ENCODE assay signal across 12 cellular contexts in genomic region chr15:90230610-90231009, GRCh38. TPM values are rescaled to one million over a fixed set of nuclear protein-coding genes. Genes with fewer than 3 reads are reported as not detected.
DNase-seq lines count a peak whose midpoint lies in the region; ATAC-seq, FAIRE-seq and TF ChIP-seq lines count a peak whose summit lies in the region.
"Had no signal": no experiment of that assay in that cellular context is flagged by ENCODE, and none has a peak within 500 bp of the region (broad histone marks: within the 10 kb centered on the region; RNA-seq: fewer than 3 reads in every experiment).

No MANE protein-coding gene starts in this region.

- POLR2A ChIA-PET in activated CD8-positive, alpha-beta T cell treated with anti-CD3 and anti-CD28 coated beads, Interleukin-2, amount 10 ng/mL, durations not matched to agents 7 days and 5 days (lab: Charles Lee), result interaction anchor here (0.7 to 4.7 kb wide), 5 partner anchors 9 to 128 kb away, joined by 3 to 35 read pairs (median 3); partner anchors contain the start of genes IDH2 and NGRN
- POLR2A ChIA-PET in HepG2 (lab: Yijun Ruan, JAX), result interaction anchor here (0.6 kb wide), 1 partner anchor 18 kb away, joined by 3 read pairs; no protein-coding TSS in a partner anchor

- no peaks in the 10 kb centered on the region for H4K20me1 ChIP-seq in HepG2 (ENCODE audit: insufficient read depth, low read length)

- WGBS in HepG2 (ENCODE audit: low lambda C conversion rate), result 91% methylated on average over 6 of the region's 8 CpGs

- H3K9me3 Mint-ChIP-seq in activated T-cell treated with anti-CD3 and anti-CD28 coated beads, Interleukin-2, amount 50 U/mL, for 24 hours, result no peaks in the 10 kb centered on the region
- H3K9me3 Mint-ChIP-seq in activated CD8-positive, alpha-beta T cell treated with anti-CD3 and anti-CD28 coated beads, Interleukin-2, amount 10 ng/mL, durations not matched to agents 7 days and 5 days (ENCODE audit: insufficient read depth), result no peaks in the 10 kb centered on the region

- H3K27ac ChIP-seq in HepG2 (ENCODE audit: extremely low read length, insufficient read depth, low read length) (no peak overlapping the region), stomach smooth muscle (ENCODE audit: low read length) (peak overlapping the region; percentile 76), WERI-Rb-1 (no peak overlapping the region; the same call in 1 of the 2 replicates)

- TF ChIP-seq RAD21 in HepG2 (CRISPR knock-in tag; IDR thresholded peaks at IDR 0.05), result no peak

- peaks cover 48% of the 10 kb centered on the region for H3K4me1 Mint-ChIP-seq in activated T-cell treated with anti-CD3 and anti-CD28 coated beads, Interleukin-2, amount 50 U/mL, for 24 hours (ENCODE audit: low read depth)
- peaks cover 50% of the 10 kb centered on the region for H3K4me1 Mint-ChIP-seq in activated CD8-positive, alpha-beta T cell treated with anti-CD3 and anti-CD28 coated beads, Interleukin-2, amount 10 ng/mL, durations not matched to agents 7 days and 5 days (ENCODE audit: low read depth)

- H3K9me3 ChIP-seq in HepG2 (ENCODE audit: low read length) (no peaks in the 10 kb centered on the region), stomach smooth muscle (ENCODE audit: control insufficient read depth in 2 of 2, low read length in 2 of 2) (no peaks in the 10 kb centered on the region), WERI-Rb-1 (ENCODE audit: severe bottlenecking) (no peaks in the 10 kb centered on the region)

- H3K36me3 ChIP-seq in HepG2 (replicated peaks in 1 of 2; ENCODE audit: control insufficient read depth in 1 of 2, insufficient read depth in 2 of 2, low read length in 2 of 2) (peaks cover 12 to 42% of the 10 kb centered on the region in 2 experiments), stomach smooth muscle (ENCODE audit: control insufficient read depth in 2 of 2, insufficient read depth in 2 of 2, low read length in 2 of 2) (peaks cover 34 to 41% of the 10 kb centered on the region in 2 donors), WERI-Rb-1 (peaks cover 56% of the 10 kb centered on the region)

- H3K27me3 ChIP-seq in HepG2 (ENCODE audit: control insufficient read depth in 1 of 2, insufficient read depth in 2 of 2, low read length in 2 of 2), result no peaks in the 10 kb centered on the region; a peak in 1 of 5 replicates
- no peaks in the 10 kb centered on the region for H3K27me3 ChIP-seq in stomach smooth muscle (ENCODE audit: control insufficient read depth in 1 of 2, insufficient read depth in 2 of 2, low read length in 2 of 2)
- H3K27me3 ChIP-seq in WERI-Rb-1 (ENCODE audit: insufficient read depth, low read depth, severe bottlenecking), result no peaks in the 10 kb centered on the region

- H3K4me2 ChIP-seq in HepG2 (ENCODE audit: low read depth, low read length), result no peak overlapping the region

- peak overlapping the region; percentile 94 for H3K4me3 Mint-ChIP-seq in activated T-cell treated with anti-CD3 and anti-CD28 coated beads, Interleukin-2, amount 50 U/mL, for 24 hours
- peak overlapping the region; percentile 92 for H3K4me3 Mint-ChIP-seq in activated CD8-positive, alpha-beta T cell treated with anti-CD3 and anti-CD28 coated beads, Interleukin-2, amount 10 ng/mL, durations not matched to agents 7 days and 5 days

- ATAC-seq in activated CD8-positive, alpha-beta T cell treated with anti-CD3 and anti-CD28 coated beads, Interleukin-2, amount 10 ng/mL, durations not matched to agents 7 days and 5 days, result no peak
- ATAC-seq in HepG2 (no peak), GM21528 (IDR thresholded peaks at IDR 0.05; ENCODE audit: low FRiP score, unreplicated experiment) (no peak)

- in situ Hi-C loops in HepG2 (cut with HindIII; ENCODE audit: extremely low pct_ligation_motif_present, low pct_unique_long_range_greater_than_20kb), result no loop called here

- no peak overlapping the region for H3K9ac ChIP-seq in HepG2 (ENCODE audit: insufficient read depth, low read depth, low read length)
- H3K9ac ChIP-seq in stomach smooth muscle (ENCODE audit: low read length in 2 of 2), result peak overlapping the region in 1 of 2 donors; percentile 13

- DNase-seq in activated T-cell treated with anti-CD3 and anti-CD28 coated beads, Interleukin-2, amount 50 U/mL, for 24 hours, result no peak
- no peak for DNase-seq in activated T-cell treated with anti-CD3 and anti-CD28 coated beads, Interleukin-2, amount 50 U/mL, for 1 hour
- DNase-seq in activated CD8-positive, alpha-beta T cell treated with anti-CD3 and anti-CD28 coated beads, Interleukin-2, amount 10 ng/mL, durations not matched to agents 7 days and 5 days, result no peak
- no peak for DNase-seq in HepG2 (ENCODE audit: low spot score)
- no peak for DNase-seq in WERI-Rb-1
- no peak for DNase-seq in stimulated activated CD4-positive, alpha-beta T cell treated with anti-CD3 and anti-CD28 coated beads, Interleukin-2, amount 100 ng/mL, for 48 hours
- DNase-seq: NCI-H1436 treated with DMSO at 0.1 percent for 48 hours had no signal

- H3K4me1 ChIP-seq in HepG2 (ENCODE audit: insufficient read depth, low read length) (peaks cover 28% of the 10 kb centered on the region), stomach smooth muscle (ENCODE audit: control insufficient read depth, insufficient read depth, low read length) (peaks cover 63% of the 10 kb centered on the region)

- no TSS peak for BruUV-seq in HepG2 (replicated peaks; lab: Mats Ljungman, UMichigan)

- intact Hi-C loops in HepG2 (cut with micrococcal nuclease; ENCODE audit: unreplicated experiment), result loop anchor here (5.0 kb wide), 1 partner anchor 37 kb away; the partner anchor contains the start of gene NGRN

- no peak for FAIRE-seq in HepG2 (lab: Jason Lieb, UNC)
- FAIRE-seq: bronchial epithelial cell, frontal cortex had no signal

- H3K79me2 ChIP-seq in HepG2 (ENCODE audit: insufficient read depth, low read length), result peaks cover 8% of the 10 kb centered on the region

- CTCF ChIA-PET in activated CD8-positive, alpha-beta T cell treated with anti-CD3 and anti-CD28 coated beads, Interleukin-2, amount 10 ng/mL, durations not matched to agents 7 days and 5 days (lab: Charles Lee), result interaction anchor here (0.9 to 4.0 kb wide), 7 partner anchors 9 to 89 kb away, joined by 3 to 21 read pairs (median 8); partner anchors contain the start of gene SEMA4B
- CTCF ChIA-PET in HepG2 (lab: Yijun Ruan, JAX; ENCODE audit: low intra/inter-chr PET ratio, low total read pairs), result no interaction called here

- TF ChIP-seq EP300 in HepG2 (IDR thresholded peaks at IDR 0.05; ENCODE audit: low read depth in 2 of 2, low read length in 2 of 2) (no peak), HepG2 (CRISPR knock-in tag; IDR thresholded peaks at IDR 0.05; ENCODE audit: borderline replicate concordance) (no peak)

- H2AFZ ChIP-seq in HepG2 (ENCODE audit: low read length), result no peak overlapping the region

- TF ChIP-seq POLR2A in HepG2 (IDR thresholded peaks at IDR 0.05; ENCODE audit: insufficient read depth in 1 of 2, low read depth in 2 of 2, low read length in 2 of 2), result no peak

- H3K27ac Mint-ChIP-seq in activated T-cell treated with anti-CD3 and anti-CD28 coated beads, Interleukin-2, amount 50 U/mL, for 24 hours, result peak overlapping the region; percentile 97
- peak overlapping the region; percentile 93 for H3K27ac Mint-ChIP-seq in activated CD8-positive, alpha-beta T cell treated with anti-CD3 and anti-CD28 coated beads, Interleukin-2, amount 10 ng/mL, durations not matched to agents 7 days and 5 days

- no peaks in the 10 kb centered on the region for H3K27me3 Mint-ChIP-seq in activated T-cell treated with anti-CD3 and anti-CD28 coated beads, Interleukin-2, amount 50 U/mL, for 24 hours
- H3K27me3 Mint-ChIP-seq in activated CD8-positive, alpha-beta T cell treated with anti-CD3 and anti-CD28 coated beads, Interleukin-2, amount 10 ng/mL, durations not matched to agents 7 days and 5 days (ENCODE audit: low read depth), result no peaks in the 10 kb centered on the region

- H3K4me3 ChIP-seq in HepG2 (replicated peaks in 1 of 3; ENCODE audit: insufficient read depth in 1 of 3, low read depth in 2 of 3, low read length in 3 of 3) (no peak overlapping the region), stomach smooth muscle (ENCODE audit: low read length in 2 of 2) (no peak overlapping the region), WERI-Rb-1 (ENCODE audit: low read depth, low read length) (no peak overlapping the region)

- no peak for TF ChIP-seq CTCF in HepG2 (CRISPR knock-in tag; IDR thresholded peaks at IDR 0.05)
- TF ChIP-seq CTCF in WERI-Rb-1 (IDR thresholded peaks at IDR 0.05; ENCODE audit: low read depth, low read length), result no peak

- H3K36me3 Mint-ChIP-seq in activated T-cell treated with anti-CD3 and anti-CD28 coated beads, Interleukin-2, amount 50 U/mL, for 24 hours (ENCODE audit: low read depth), result peaks cover 69% of the 10 kb centered on the region
- peaks cover 31% of the 10 kb centered on the region for H3K36me3 Mint-ChIP-seq in activated CD8-positive, alpha-beta T cell treated with anti-CD3 and anti-CD28 coated beads, Interleukin-2, amount 10 ng/mL, durations not matched to agents 7 days and 5 days (ENCODE audit: low read depth)

RNA-seq across cellular contexts. Expression of gene CIB1, which starts 3.1 kb away (rescaled TPM):
- 100 to 1,000 TPM in 1 of 2 experiments, 10 to 100 TPM in 1; 92.4 to 102 TPM for total RNA-seq in activated CD8-positive, alpha-beta T cell treated with anti-CD3 and anti-CD28 coated beads, Interleukin-2, amount 10 ng/mL, durations not matched to agents 7 days and 5 days
- 38.7 and 52.4 TPM in 2 replicates for total RNA-seq in HepG2 (2016; rRNA removed; fragmentation: Illumina TruSeq; extraction: Trizol)
- 18.8 and 20.6 TPM in 2 replicates for total RNA-seq in HepG2 (2016; cell fraction: cytosol; rRNA removed; fragmentation: Illumina TruSeq; extraction: Trizol; ENCODE audit: low read depth)
- total RNA-seq in HepG2 (2016; cell fraction: insoluble cytoplasmic fraction; rRNA removed; fragmentation: Illumina TruSeq; extraction: Trizol), result 43.1 and 52.3 TPM in 2 replicates
- total RNA-seq in HepG2 (2016; cell fraction: membrane; rRNA removed; fragmentation: Illumina TruSeq; extraction: Trizol), result 30.4 and 35.8 TPM in 2 replicates
- 22.1 and 24.2 TPM in 2 replicates for total RNA-seq in HepG2 (2016; cell fraction: nucleus; rRNA removed; fragmentation: Illumina TruSeq; extraction: Trizol)
- 72.7 and 73.6 TPM in 2 replicates for polyA plus RNA-seq in HepG2 (2011; rRNA removed)
- polyA plus RNA-seq in HepG2 (2011; cell fraction: cytosol; rRNA removed), result 50.7 and 83.9 TPM in 2 replicates
- polyA plus RNA-seq in HepG2 (2011; cell fraction: nucleus; rRNA removed), result 47.6 and 49.0 TPM in 2 replicates
- 22.9 and 33.8 TPM in 2 replicates for polyA plus RNA-seq in HepG2 (2012)
- 38.0 and 44.9 TPM in 2 replicates for polyA plus RNA-seq in HepG2 (2016; cell fraction: cytosol; fragmentation: Illumina TruSeq; extraction: Trizol; ENCODE audit: low read depth)
- 88.2 and 89.6 TPM in 2 replicates for polyA plus RNA-seq in HepG2 (2016; cell fraction: insoluble cytoplasmic fraction; fragmentation: Illumina TruSeq; extraction: Trizol; ENCODE audit: low read depth)
- 44.3 and 53.1 TPM in 2 replicates for polyA plus RNA-seq in HepG2 (2016; cell fraction: membrane; fragmentation: Illumina TruSeq; extraction: Trizol; ENCODE audit: low read depth)
- 71.0 and 73.3 TPM in 2 replicates for polyA plus RNA-seq in HepG2 (2016; cell fraction: nucleus; fragmentation: Illumina TruSeq; extraction: Trizol; ENCODE audit: insufficient read depth, low read depth)
- polyA minus RNA-seq in HepG2 (2011; rRNA and poly(A)+ RNA removed; ENCODE audit: low replicate concordance), result 45.8 and 91.0 TPM in 2 replicates
- polyA minus RNA-seq in HepG2 (2011; cell fraction: cytosol; rRNA and poly(A)+ RNA removed), result 10.3 and 12.9 TPM in 2 replicates
- 5.7 TPM in 2 replicates for polyA minus RNA-seq in HepG2 (2011; cell fraction: nucleus; rRNA and poly(A)+ RNA removed)

RNA-seq across cellular contexts. Expression of gene GDPGP1, which starts 3.4 kb away (rescaled TPM):
- total RNA-seq in activated CD8-positive, alpha-beta T cell treated with anti-CD3 and anti-CD28 coated beads, Interleukin-2, amount 10 ng/mL, durations not matched to agents 7 days and 5 days, result 10 to 100 TPM; 10.0 to 12.1 TPM
- total RNA-seq in HepG2 (2016; rRNA removed; fragmentation: Illumina TruSeq; extraction: Trizol), result 4.3 and 5.0 TPM in 2 replicates
- total RNA-seq in HepG2 (2016; cell fraction: cytosol; rRNA removed; fragmentation: Illumina TruSeq; extraction: Trizol; ENCODE audit: low read depth), result 1.2 TPM in 2 replicates
- total RNA-seq in HepG2 (2016; cell fraction: insoluble cytoplasmic fraction; rRNA removed; fragmentation: Illumina TruSeq; extraction: Trizol), result 5.0 and 6.6 TPM in 2 replicates
- 2.4 and 2.8 TPM in 2 replicates for total RNA-seq in HepG2 (2016; cell fraction: membrane; rRNA removed; fragmentation: Illumina TruSeq; extraction: Trizol)
- total RNA-seq in HepG2 (2016; cell fraction: nucleus; rRNA removed; fragmentation: Illumina TruSeq; extraction: Trizol), result 4.7 and 4.8 TPM in 2 replicates
- 1.5 and 2.2 TPM in 2 replicates for polyA plus RNA-seq in HepG2 (2011; rRNA removed)
- 0.83 and 1.3 TPM in 2 replicates for polyA plus RNA-seq in HepG2 (2011; cell fraction: cytosol; rRNA removed)
- polyA plus RNA-seq in HepG2 (2011; cell fraction: nucleus; rRNA removed), result 6.5 and 7.4 TPM in 2 replicates
- polyA plus RNA-seq in HepG2 (2012), result 0.84 and 1.2 TPM in 2 replicates
- 0.17 and 0.42 TPM in 2 replicates for polyA plus RNA-seq in HepG2 (2016; cell fraction: cytosol; fragmentation: Illumina TruSeq; extraction: Trizol; ENCODE audit: low read depth)
- polyA plus RNA-seq in HepG2 (2016; cell fraction: insoluble cytoplasmic fraction; fragmentation: Illumina TruSeq; extraction: Trizol; ENCODE audit: low read depth), result 2.4 and 3.1 TPM in 2 replicates
- 0.72 and 0.86 TPM in 2 replicates for polyA plus RNA-seq in HepG2 (2016; cell fraction: membrane; fragmentation: Illumina TruSeq; extraction: Trizol; ENCODE audit: low read depth)
- polyA plus RNA-seq in HepG2 (2016; cell fraction: nucleus; fragmentation: Illumina TruSeq; extraction: Trizol; ENCODE audit: insufficient read depth, low read depth), result 2.7 and 3.3 TPM in 2 replicates
- polyA minus RNA-seq in HepG2 (2011; rRNA and poly(A)+ RNA removed; ENCODE audit: low replicate concordance), result 18.9 and 23.4 TPM in 2 replicates
- 1.2 and 3.0 TPM in 2 replicates for polyA minus RNA-seq in HepG2 (2011; cell fraction: cytosol; rRNA and poly(A)+ RNA removed)
- polyA minus RNA-seq in HepG2 (2011; cell fraction: nucleus; rRNA and poly(A)+ RNA removed), result 12.5 and 15.4 TPM in 2 replicates

RNA-seq across cellular contexts. Expression of gene TTLL13, which starts 18.7 kb away (rescaled TPM):
- 1 to 10 TPM in 1 of 2 experiments, not detected in 1; 1.3 TPM for total RNA-seq in activated CD8-positive, alpha-beta T cell treated with anti-CD3 and anti-CD28 coated beads, Interleukin-2, amount 10 ng/mL, durations not matched to agents 7 days and 5 days
- total RNA-seq in HepG2 (2016; rRNA removed; fragmentation: Illumina TruSeq; extraction: Trizol), result 0.29 TPM in 1 of 2 replicates, not detected in the other
- 0.09 TPM in 1 of 2 replicates, not detected in the other for total RNA-seq in HepG2 (2016; cell fraction: cytosol; rRNA removed; fragmentation: Illumina TruSeq; extraction: Trizol; ENCODE audit: low read depth)
- 0.11 TPM in 1 of 2 replicates, not detected in the other for total RNA-seq in HepG2 (2016; cell fraction: insoluble cytoplasmic fraction; rRNA removed; fragmentation: Illumina TruSeq; extraction: Trizol)
- 0.21 TPM in 1 of 2 replicates, not detected in the other for total RNA-seq in HepG2 (2016; cell fraction: membrane; rRNA removed; fragmentation: Illumina TruSeq; extraction: Trizol)
- total RNA-seq in HepG2 (2016; cell fraction: nucleus; rRNA removed; fragmentation: Illumina TruSeq; extraction: Trizol), result 0.25 TPM in 1 of 2 replicates, not detected in the other
- polyA plus RNA-seq in HepG2 (2011; rRNA removed), result 0.07 and 0.08 TPM in 2 replicates
- 0.04 and 0.14 TPM in 2 replicates for polyA plus RNA-seq in HepG2 (2011; cell fraction: cytosol; rRNA removed)
- 0.21 and 0.51 TPM in 2 replicates for polyA plus RNA-seq in HepG2 (2011; cell fraction: nucleus; rRNA removed)
- polyA plus RNA-seq in HepG2 (2012), result not detected in 2 replicates
- polyA plus RNA-seq in HepG2 (2016; cell fraction: cytosol; fragmentation: Illumina TruSeq; extraction: Trizol; ENCODE audit: low read depth), result not detected in 2 replicates
- polyA plus RNA-seq in HepG2 (2016; cell fraction: insoluble cytoplasmic fraction; fragmentation: Illumina TruSeq; extraction: Trizol; ENCODE audit: low read depth), result not detected in 2 replicates
- polyA plus RNA-seq in HepG2 (2016; cell fraction: membrane; fragmentation: Illumina TruSeq; extraction: Trizol; ENCODE audit: low read depth), result 0.09 TPM in 1 of 2 replicates, not detected in the other
- polyA plus RNA-seq in HepG2 (2016; cell fraction: nucleus; fragmentation: Illumina TruSeq; extraction: Trizol; ENCODE audit: insufficient read depth, low read depth), result 0.28 TPM in 1 of 2 replicates, not detected in the other
- polyA minus RNA-seq in HepG2 (2011; rRNA and poly(A)+ RNA removed; ENCODE audit: low replicate concordance), result not detected in 2 replicates
- not detected in 2 replicates for polyA minus RNA-seq in HepG2 (2011; cell fraction: cytosol; rRNA and poly(A)+ RNA removed)
- 0.26 TPM in 1 of 2 replicates, not detected in the other for polyA minus RNA-seq in HepG2 (2011; cell fraction: nucleus; rRNA and poly(A)+ RNA removed)
- total RNA-seq: mesenteric fat pad had no signal

RNA-seq across cellular contexts. Expression of gene SEMA4B, which starts 29.5 kb away (rescaled TPM):
- 10 to 100 TPM in 1 of 2 experiments, 1 to 10 TPM in 1; 8.6 to 11.2 TPM for total RNA-seq in activated CD8-positive, alpha-beta T cell treated with anti-CD3 and anti-CD28 coated beads, Interleukin-2, amount 10 ng/mL, durations not matched to agents 7 days and 5 days
- 1.3 and 2.1 TPM in 2 replicates for total RNA-seq in HepG2 (2016; rRNA removed; fragmentation: Illumina TruSeq; extraction: Trizol)
- 2.8 and 3.6 TPM in 2 replicates for total RNA-seq in HepG2 (2016; cell fraction: cytosol; rRNA removed; fragmentation: Illumina TruSeq; extraction: Trizol; ENCODE audit: low read depth)
- 1.8 and 2.7 TPM in 2 replicates for total RNA-seq in HepG2 (2016; cell fraction: insoluble cytoplasmic fraction; rRNA removed; fragmentation: Illumina TruSeq; extraction: Trizol)
- 1.5 and 1.8 TPM in 2 replicates for total RNA-seq in HepG2 (2016; cell fraction: membrane; rRNA removed; fragmentation: Illumina TruSeq; extraction: Trizol)
- total RNA-seq in HepG2 (2016; cell fraction: nucleus; rRNA removed; fragmentation: Illumina TruSeq; extraction: Trizol), result 4.4 and 5.3 TPM in 2 replicates
- 17.0 and 31.8 TPM in 2 replicates for polyA plus RNA-seq in HepG2 (2011; rRNA removed)
- polyA plus RNA-seq in HepG2 (2011; cell fraction: cytosol; rRNA removed), result 11.3 and 13.8 TPM in 2 replicates
- polyA plus RNA-seq in HepG2 (2011; cell fraction: nucleus; rRNA removed), result 63.8 and 71.1 TPM in 2 replicates
- polyA plus RNA-seq in HepG2 (2012), result 11.2 and 22.4 TPM in 2 replicates
- 0.40 and 0.47 TPM in 2 replicates for polyA plus RNA-seq in HepG2 (2016; cell fraction: cytosol; fragmentation: Illumina TruSeq; extraction: Trizol; ENCODE audit: low read depth)
- 2.0 and 2.2 TPM in 2 replicates for polyA plus RNA-seq in HepG2 (2016; cell fraction: insoluble cytoplasmic fraction; fragmentation: Illumina TruSeq; extraction: Trizol; ENCODE audit: low read depth)
- 0.70 and 1.2 TPM in 2 replicates for polyA plus RNA-seq in HepG2 (2016; cell fraction: membrane; fragmentation: Illumina TruSeq; extraction: Trizol; ENCODE audit: low read depth)
- 14.4 and 14.8 TPM in 2 replicates for polyA plus RNA-seq in HepG2 (2016; cell fraction: nucleus; fragmentation: Illumina TruSeq; extraction: Trizol; ENCODE audit: insufficient read depth, low read depth)
- polyA minus RNA-seq in HepG2 (2011; rRNA and poly(A)+ RNA removed; ENCODE audit: low replicate concordance), result 42.2 and 71.8 TPM in 2 replicates
- 25.4 and 35.9 TPM in 2 replicates for polyA minus RNA-seq in HepG2 (2011; cell fraction: cytosol; rRNA and poly(A)+ RNA removed)
- polyA minus RNA-seq in HepG2 (2011; cell fraction: nucleus; rRNA and poly(A)+ RNA removed), result 35.4 and 39.4 TPM in 2 replicates

RNA-seq across cellular contexts. Expression of gene NGRN, which starts 34.9 kb away (rescaled TPM):
- 10 to 100 TPM; 29.7 to 29.8 TPM for total RNA-seq in activated CD8-positive, alpha-beta T cell treated with anti-CD3 and anti-CD28 coated beads, Interleukin-2, amount 10 ng/mL, durations not matched to agents 7 days and 5 days
- 63.7 and 77.7 TPM in 2 replicates for total RNA-seq in HepG2 (2016; rRNA removed; fragmentation: Illumina TruSeq; extraction: Trizol)
- 11.5 and 13.8 TPM in 2 replicates for total RNA-seq in HepG2 (2016; cell fraction: cytosol; rRNA removed; fragmentation: Illumina TruSeq; extraction: Trizol; ENCODE audit: low read depth)
- 60.1 and 83.0 TPM in 2 replicates for total RNA-seq in HepG2 (2016; cell fraction: insoluble cytoplasmic fraction; rRNA removed; fragmentation: Illumina TruSeq; extraction: Trizol)
- 39.4 and 40.9 TPM in 2 replicates for total RNA-seq in HepG2 (2016; cell fraction: membrane; rRNA removed; fragmentation: Illumina TruSeq; extraction: Trizol)
- total RNA-seq in HepG2 (2016; cell fraction: nucleus; rRNA removed; fragmentation: Illumina TruSeq; extraction: Trizol), result 26.7 and 28.3 TPM in 2 replicates
- 39.8 and 44.2 TPM in 2 replicates for polyA plus RNA-seq in HepG2 (2011; rRNA removed)
- 31.8 and 47.0 TPM in 2 replicates for polyA plus RNA-seq in HepG2 (2011; cell fraction: cytosol; rRNA removed)
- 12.2 and 16.6 TPM in 2 replicates for polyA plus RNA-seq in HepG2 (2011; cell fraction: nucleus; rRNA removed)
- polyA plus RNA-seq in HepG2 (2012), result 42.4 and 48.2 TPM in 2 replicates
- 13.2 and 14.3 TPM in 2 replicates for polyA plus RNA-seq in HepG2 (2016; cell fraction: cytosol; fragmentation: Illumina TruSeq; extraction: Trizol; ENCODE audit: low read depth)
- polyA plus RNA-seq in HepG2 (2016; cell fraction: insoluble cytoplasmic fraction; fragmentation: Illumina TruSeq; extraction: Trizol; ENCODE audit: low read depth), result 79.7 and 93.5 TPM in 2 replicates
- polyA plus RNA-seq in HepG2 (2016; cell fraction: membrane; fragmentation: Illumina TruSeq; extraction: Trizol; ENCODE audit: low read depth), result 29.5 and 31.6 TPM in 2 replicates
- polyA plus RNA-seq in HepG2 (2016; cell fraction: nucleus; fragmentation: Illumina TruSeq; extraction: Trizol; ENCODE audit: insufficient read depth, low read depth), result 39.0 and 42.2 TPM in 2 replicates
- polyA minus RNA-seq in HepG2 (2011; rRNA and poly(A)+ RNA removed; ENCODE audit: low replicate concordance), result 32.4 and 58.8 TPM in 2 replicates
- 15.7 and 19.1 TPM in 2 replicates for polyA minus RNA-seq in HepG2 (2011; cell fraction: cytosol; rRNA and poly(A)+ RNA removed)
- polyA minus RNA-seq in HepG2 (2011; cell fraction: nucleus; rRNA and poly(A)+ RNA removed), result 11.7 and 13.3 TPM in 2 replicates
